13 cellular contexts compared by ENCODE assay signal in the genomic region with DNA sequence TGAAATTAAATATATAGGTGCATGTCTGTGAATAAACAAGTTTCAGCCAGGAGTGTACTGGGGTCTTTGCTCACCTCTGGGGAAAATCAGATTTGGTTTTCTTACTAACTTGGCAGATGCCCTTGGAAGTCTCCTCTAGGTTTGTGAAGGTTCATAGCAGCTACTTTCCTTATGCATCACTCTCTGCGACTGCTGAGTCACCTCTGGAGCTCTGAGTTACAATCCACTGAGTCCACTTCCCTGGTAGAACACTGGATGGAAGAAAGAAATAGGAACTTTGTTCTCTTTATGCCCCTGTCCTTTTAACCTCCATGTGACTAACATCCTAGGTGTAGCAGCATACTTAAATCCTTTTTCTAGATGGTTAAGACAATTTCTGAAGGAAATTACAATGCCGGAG. TPM values are rescaled to one million over a fixed set of nuclear protein-coding genes. Genes with fewer than 3 reads are reported as not detected.
DNase-seq lines count a peak whose midpoint lies in the region; ATAC-seq and TF ChIP-seq lines count a peak whose summit lies in the region.
"Had no signal": no experiment of that assay in that cellular context is flagged by ENCODE, and none has a peak within 500 bp of the region (broad histone marks: within the 10 kb centered on the region; RNA-seq: fewer than 3 reads in every experiment).

No MANE protein-coding gene starts in this region.

- no peaks in the 10 kb centered on the region for H3F3A ChIP-seq in PC-3 (ENCODE audit: low read length, unreplicated experiment)

- peak overlapping the region; percentile 2 for H2AFZ ChIP-seq in PC-3 (ENCODE audit: low read length)

- H3K4me3 ChIP-seq in PC-3 (ENCODE audit: low read length) (no peak overlapping the region), epithelial cell of esophagus (ENCODE audit: low read length) (no peak overlapping the region)
- H3K4me3 ChIP-seq: dorsolateral prefrontal cortex, smooth muscle cell had no signal

- intact Hi-C loops in PC-3 (cut with micrococcal nuclease) = no loop called here

- peak; percentile 36 for DNase-seq in stimulated activated CD4-positive, alpha-beta T cell treated with anti-CD3 and anti-CD28 coated beads, Interleukin-1b, Interleukin-23, amount 100 ng/mL, for 48 hours
- DNase-seq in stimulated activated CD4-positive, alpha-beta T cell treated with anti-CD3 and anti-CD28 coated beads, Interleukin-2, amount 100 ng/mL, for 48 hours = no peak
- peak; percentile 95 for DNase-seq in PC-3
- peak; percentile 79 for DNase-seq in epithelial cell of esophagus (ENCODE audit: low read depth)
- DNase-seq in NCI-H524 (lab: John Stamatoyannopoulos, UW) = no peak
- DNase-seq in KBM-7 = no peak
- DNase-seq in NCI-H2081 treated with DMSO at 0.1 percent for 48 hours (lab: John Stamatoyannopoulos, UW) = no peak
- no peak for DNase-seq in putamen (ENCODE audit: low spot score)
- DNase-seq: activated effector memory CD4-positive, alpha-beta T cell treated with anti-CD3 and anti-CD28 coated beads, Interleukin-2, amount 50 U/mL, for 16 hours; CD8-positive, alpha-beta memory T cell; dorsolateral prefrontal cortex had no signal

- peak; percentile 96 for ATAC-seq in PC-3

- H3K36me3 ChIP-seq in PC-3 (ENCODE audit: low read depth, low read length) = no peaks in the 10 kb centered on the region

- in situ Hi-C loops in KBM-7 (cut with MboI; ENCODE audit: low pct_unique_long_range_greater_than_20kb, low sequenced_read_pairs) = no loop called here

- no peak overlapping the region for H3K9ac ChIP-seq in PC-3 (ENCODE audit: low read length)

- no peaks in the 10 kb centered on the region for H4K20me1 ChIP-seq in PC-3 (ENCODE audit: low read length)

- peak overlapping the region; percentile 0; the same call in 1 of the 2 replicates for H3K4me2 ChIP-seq in PC-3 (ENCODE audit: low read length)
- H3K4me2 ChIP-seq: smooth muscle cell had no signal

- H3K9me3 ChIP-seq in PC-3 (ENCODE audit: low read length) = no peaks in the 10 kb centered on the region

- peaks cover 6% of the 10 kb centered on the region; the same call in 1 of the 2 replicates for H3K9me2 ChIP-seq in PC-3 (replicated peaks; ENCODE audit: low read length)

- no peaks in the 10 kb centered on the region for H3K79me2 ChIP-seq in PC-3 (ENCODE audit: low read length)

- peak overlapping the region; percentile 0; the same call in 1 of the 2 replicates for H3K27ac ChIP-seq in PC-3 (ENCODE audit: low read length)
- H3K27ac ChIP-seq: dorsolateral prefrontal cortex had no signal

- peaks cover 20% of the 10 kb centered on the region for H3K4me1 ChIP-seq in PC-3 (ENCODE audit: insufficient read depth, low read length)

- POLR2A ChIA-PET in PC-3 (lab: Charles Lee; ENCODE audit: unreplicated experiment) = interaction anchor here (0.6 kb wide), 1 partner anchor 85 kb away, joined by 5 read pairs; no protein-coding TSS in a partner anchor

- no peaks in the 10 kb centered on the region for H3K27me3 ChIP-seq in PC-3 (ENCODE audit: low read length)
- H3K27me3 ChIP-seq: dorsolateral prefrontal cortex had no signal

- no TSS peak for BruUV-seq in PC-3 (replicated peaks; lab: Mats Ljungman, UMichigan)

- TF ChIP-seq CTCF in PC-3 (conservative IDR thresholded peaks at IDR 0.05; ENCODE audit: low read depth, low read length) (no peak), epithelial cell of esophagus (IDR thresholded peaks at IDR 0.05; ENCODE audit: insufficient read depth, low read depth, low read length, missing control alignments) (no peak)

- CTCF ChIA-PET in PC-3 (lab: Charles Lee) = no interaction called here

RNA-seq across cellular contexts. Expression of gene FASLG, which starts 4.4 kb away (rescaled TPM):
- total RNA-seq in PC-3 (2014; rRNA removed) = 0.04 TPM in 1 of 2 replicates, not detected in the other
- total RNA-seq: myocyte, smooth muscle cell had no signal

Comparison
In these comparisons a context has a peak if more than half of its experiments do, and no peak if none do; other contexts are left out.
1. DNase-seq: peak in stimulated activated CD4-positive, alpha-beta T cell treated with anti-CD3 and anti-CD28 coated beads, Interleukin-1b, Interleukin-23, amount 100 ng/mL, for 48 hours (single experiment), PC-3 (single experiment) and epithelial cell of esophagus (single experiment); none in stimulated activated CD4-positive, alpha-beta T cell treated with anti-CD3 and anti-CD28 coated beads, Interleukin-2, amount 100 ng/mL, for 48 hours (0 of 2), NCI-H524 (0 of 2), KBM-7 (single experiment), NCI-H2081 treated with DMSO at 0.1 percent for 48 hours (single experiment) and putamen (single experiment).